8 cellular contexts compared by ENCODE assay signal in genomic region chr7:151017953-151018420, GRCh38. TPM values are rescaled to one million over a fixed set of nuclear protein-coding genes. Genes with fewer than 3 reads are reported as not detected.
A peak's percentile ranks its signal among the peaks of the same experiment; 100 is the strongest.
DNase-seq lines count a peak whose midpoint lies in the region; ATAC-seq, FAIRE-seq and TF ChIP-seq lines count a peak whose summit lies in the region.

No MANE protein-coding gene starts in this region.

- in situ Hi-C loops in transverse colon (cut with MboI; ENCODE audit: low pct_ligation_motif_present in 1 of 4, low pct_unique_long_range_greater_than_20kb in 1 of 4, low sequenced_read_pairs in 3 of 4), result no loop called here

- H3K9me3 ChIP-seq in pancreas (no peaks in the 10 kb centered on the region), transverse colon (no peaks in the 10 kb centered on the region)

- intact Hi-C loops in pancreas (cut with DNase I) (no loop called here), transverse colon (cut with DNase I; ENCODE audit: low total_unique reads) (no loop called here)

- FAIRE-seq in pancreas (lab: Jason Lieb, UNC), result no peak

- TF ChIP-seq POLR2A in transverse colon (IDR thresholded peaks at IDR 0.05), result no peak

- ATAC-seq in HG03159 (IDR thresholded peaks at IDR 0.05; ENCODE audit: unreplicated experiment), result peak; percentile 46
- ATAC-seq in pancreas, result peak; percentile 73 to 84 (median 82)

- H3K27ac ChIP-seq in pancreas (no peak overlapping the region), transverse colon (no peak overlapping the region)

- 5 to 7% methylated on average over 34 of the region's 34 CpGs for WGBS in pancreas, 2 donors
- WGBS in transverse colon (ENCODE audit: low coverage in 1 of 2), 2 donors, result 12% methylated on average over 34 of the region's 34 CpGs; no CpG with 5 or more reads in 1 of the 2 donors

- H3K36me3 ChIP-seq in pancreas (no peaks in the 10 kb centered on the region), transverse colon (no peaks in the 10 kb centered on the region)

- TF ChIP-seq EP300 in transverse colon (IDR thresholded peaks at IDR 0.05; ENCODE audit: low read depth), result no peak

- H3K27me3 ChIP-seq in pancreas (peaks cover 0 to 8% (median 0%) of the 10 kb centered on the region in 4 donors), transverse colon (peaks cover 44% of the 10 kb centered on the region)

- TF ChIP-seq CTCF in pancreas (IDR thresholded peaks at IDR 0.05) (peak; percentile 77 to 89 (median 84)), transverse colon (IDR thresholded peaks at IDR 0.05) (peak; percentile 88 to 97 (median 94))

- H3K4me3 ChIP-seq in pancreas, result peak overlapping the region in 1 of 4 donors; percentile 33
- peak overlapping the region in 2 of 4 donors; percentile 23 to 43 for H3K4me3 ChIP-seq in transverse colon

- peaks cover 0 to 19% (median 0%) of the 10 kb centered on the region in 3 donors for H3K4me1 ChIP-seq in pancreas
- peaks cover 22 to 29% (median 27%) of the 10 kb centered on the region in 4 donors for H3K4me1 ChIP-seq in transverse colon

- DNase-seq in NCI-H2081 (lab: John Stamatoyannopoulos, UW) (peak; percentile 20 to 28), NCI-H2081 treated with DMSO at 0.1 percent for 48 hours (lab: John Stamatoyannopoulos, UW) (no peak), RKO (ENCODE audit: low spot score) (peak; percentile 52), germinal center (ENCODE audit: low spot score) (peak; percentile 78), pancreas (peak in 5 of 6 donors; percentile 35 to 91 (median 74)), transverse colon (peak; percentile 77)
- DNase-seq in activated effector memory CD4-positive, alpha-beta T cell treated with anti-CD3 and anti-CD28 coated beads, Interleukin-2, amount 50 U/mL, for 16 hours, result peak; percentile 93

RNA-seq across cellular contexts. Expression of gene ATG9B, which starts 6.3 kb away (rescaled TPM):
- under 1 TPM in 5 of 6 donors, not detected in 1; 0.06 to 0.46 (median 0.20) TPM for total RNA-seq in pancreas
- polyA plus RNA-seq in pancreas, result 1 to 10 TPM in 1 of 2 donors, under 1 TPM in 1; 0.72 to 1.5 TPM
- 1 to 10 TPM in 1 of 4 donors, not detected in 3; 1.1 TPM for total RNA-seq in transverse colon

RNA-seq across cellular contexts. Expression of gene ABCB8, which starts 10.3 kb away (rescaled TPM):
- total RNA-seq in pancreas, result 10 to 100 TPM in 3 of 6 donors, 1 to 10 TPM in 3; 6.1 to 18.5 (median 10.1) TPM
- 10 to 100 TPM; 23.6 to 29.0 TPM for polyA plus RNA-seq in pancreas
- 10 to 100 TPM; 33.3 to 76.4 (median 51.4) TPM for total RNA-seq in transverse colon

RNA-seq across cellular contexts. Expression of gene NOS3, which starts 27.2 kb away (rescaled TPM):
- total RNA-seq in pancreas (1 to 10 TPM; 1.0 to 5.1 (median 3.1) TPM), transverse colon (10 to 100 TPM in 2 of 4 donors, 1 to 10 TPM in 2; 2.5 to 34.2 (median 7.0) TPM)
- 10 to 100 TPM in 1 of 2 donors, 1 to 10 TPM in 1; 6.0 to 12.5 TPM for polyA plus RNA-seq in pancreas

RNA-seq across cellular contexts. Expression of gene ASIC3, which starts 30.3 kb away (rescaled TPM):
- total RNA-seq in pancreas (1 to 10 TPM in 1 of 6 donors, under 1 TPM in 5; 0.47 to 2.1 (median 0.71) TPM), transverse colon (1 to 10 TPM; 2.6 to 4.3 (median 3.1) TPM)
- 1 to 10 TPM; 7.0 to 8.7 TPM for polyA plus RNA-seq in pancreas

RNA-seq across cellular contexts. Expression of gene CDK5, which starts 39.7 kb away (rescaled TPM):
- 1 to 10 TPM; 3.7 to 7.0 (median 4.8) TPM for total RNA-seq in pancreas
- polyA plus RNA-seq in pancreas, result 1 to 10 TPM; 4.6 to 7.8 TPM
- 10 to 100 TPM in 3 of 4 donors, 1 to 10 TPM in 1; 1.1 to 33.8 (median 10.7) TPM for total RNA-seq in transverse colon
